In genomic region chrX:39689374-39690104, GRCh38 we compare ENCODE assay signal across 9 cellular contexts.
DNase-seq lines count a peak whose midpoint lies in the region; ATAC-seq and TF ChIP-seq lines count a peak whose summit lies in the region.
"Had no signal": no experiment of that assay in that cellular context is flagged by ENCODE, and none has a peak within 500 bp of the region (broad histone marks: within the 10 kb centered on the region; RNA-seq: fewer than 3 reads in every experiment).

No MANE protein-coding gene starts in this region.

- DNase-seq in activated naive CD8-positive, alpha-beta T cell treated with anti-CD3 and anti-CD28 coated beads for 36 hours = no peak
- DNase-seq in caudate nucleus (lab: John Stamatoyannopoulos, UW) (peak in 6 of 61 donors; percentile 1 to 27 (median 14)), mesendoderm (peak; percentile 64), uterus (no peak), AG08395 (ENCODE audit: low spot score) (no peak)
- DNase-seq in stimulated activated CD4-positive, alpha-beta T cell treated with anti-CD3 and anti-CD28 coated beads, Interleukin-1b, Interleukin-23, amount 100 ng/mL, for 48 hours = no peak

- WGBS in mesendoderm (ENCODE audit: extremely low coverage, insufficient coverage, low lambda C conversion rate) = no CpG with 5 or more reads among the region's 34 CpGs

- H3K4me2 ChIP-seq in mesendoderm (ENCODE audit: low read length) = peak overlapping the region; percentile 15

- H2BK15ac ChIP-seq in mesendoderm (replicated peaks; ENCODE audit: low read depth) = no peak overlapping the region

- H3K4me1 Mint-ChIP-seq in activated naive CD8-positive, alpha-beta T cell (ENCODE audit: low read depth) = no peaks in the 10 kb centered on the region
- peaks cover 7% of the 10 kb centered on the region for H3K4me1 Mint-ChIP-seq in activated naive CD8-positive, alpha-beta T cell treated with anti-CD3 and anti-CD28 coated beads for 36 hours

- peak overlapping the region; percentile 99 for H3K18ac ChIP-seq in mesendoderm (ENCODE audit: low read length)

- no peak overlapping the region for H3K27ac Mint-ChIP-seq in activated naive CD8-positive, alpha-beta T cell
- no peak overlapping the region for H3K27ac Mint-ChIP-seq in activated naive CD8-positive, alpha-beta T cell treated with anti-CD3 and anti-CD28 coated beads for 36 hours
- H3K27ac Mint-ChIP-seq: activated T-cell treated with anti-CD3 and anti-CD28 coated beads, Interleukin-2, amount 50 U/mL, for 24 hours had no signal

- peaks cover 2% of the 10 kb centered on the region for H3K4me1 ChIP-seq in mesendoderm (ENCODE audit: control insufficient read depth, low read depth, low read length)
- no peaks in the 10 kb centered on the region for H3K4me1 ChIP-seq in uterus

- no peak for TF ChIP-seq CTCF in uterus (IDR thresholded peaks at IDR 0.05)

- H3K36me3 Mint-ChIP-seq in activated naive CD8-positive, alpha-beta T cell = no peaks in the 10 kb centered on the region
- H3K36me3 Mint-ChIP-seq in activated naive CD8-positive, alpha-beta T cell treated with anti-CD3 and anti-CD28 coated beads for 36 hours = no peaks in the 10 kb centered on the region

- peak overlapping the region; percentile 38 for H3K4me3 Mint-ChIP-seq in activated naive CD8-positive, alpha-beta T cell
- H3K4me3 Mint-ChIP-seq in activated naive CD8-positive, alpha-beta T cell treated with anti-CD3 and anti-CD28 coated beads for 36 hours = no peak overlapping the region
- H3K4me3 Mint-ChIP-seq: activated T-cell treated with anti-CD3 and anti-CD28 coated beads, Interleukin-2, amount 50 U/mL, for 24 hours had no signal

- H3K9me3 Mint-ChIP-seq in activated naive CD8-positive, alpha-beta T cell (ENCODE audit: low read depth) = no peaks in the 10 kb centered on the region
- no peaks in the 10 kb centered on the region for H3K9me3 Mint-ChIP-seq in activated naive CD8-positive, alpha-beta T cell treated with anti-CD3 and anti-CD28 coated beads for 36 hours
- H3K9me3 Mint-ChIP-seq: activated T-cell treated with anti-CD3 and anti-CD28 coated beads, Interleukin-2, amount 50 U/mL, for 24 hours had no signal

- H2BK5ac ChIP-seq in mesendoderm (ENCODE audit: low read length) = peak overlapping the region; percentile 89

- no peak overlapping the region for H2AK5ac ChIP-seq in mesendoderm (ENCODE audit: low read length)

- H4K5ac ChIP-seq in mesendoderm (ENCODE audit: low read length) = no peak overlapping the region

- H3K9ac ChIP-seq in mesendoderm (ENCODE audit: low read length) = peak overlapping the region; percentile 75

- no peaks in the 10 kb centered on the region for H3K79me1 ChIP-seq in mesendoderm (ENCODE audit: low read length)

- ATAC-seq in HG02885 (IDR thresholded peaks at IDR 0.05; ENCODE audit: poor library complexity, unreplicated experiment) = no peak

- H3K4ac ChIP-seq in mesendoderm (ENCODE audit: low read depth, low read length) = peak overlapping the region; percentile 100

- peak overlapping the region; percentile 88 for H3K56ac ChIP-seq in mesendoderm (ENCODE audit: low read length)

- H3K9me3 ChIP-seq in uterus = no peaks in the 10 kb centered on the region

- no peak overlapping the region for H4K8ac ChIP-seq in mesendoderm (ENCODE audit: low read depth, low read length)

- H2BK120ac ChIP-seq in mesendoderm (ENCODE audit: low read depth, low read length) = peak overlapping the region; percentile 96

- H3K23ac ChIP-seq in mesendoderm (ENCODE audit: low read length) = no peak overlapping the region

- H3K27me3 ChIP-seq in mesendoderm (ENCODE audit: insufficient read depth, low read length, poor library complexity) (no peaks in the 10 kb centered on the region), uterus (no peaks in the 10 kb centered on the region)

- peak overlapping the region; percentile 44 for H3K27ac ChIP-seq in caudate nucleus (ENCODE audit: low read depth, low read length)
- peak overlapping the region; percentile 99 for H3K27ac ChIP-seq in mesendoderm (ENCODE audit: low read depth, low read length)
- peak overlapping the region; percentile 56 to 80 for H3K27ac ChIP-seq in uterus

- H3K4me3 ChIP-seq in mesendoderm (ENCODE audit: low read length) (no peak overlapping the region), uterus (peak overlapping the region; percentile 12 to 42)

- no peak for TF ChIP-seq POLR2A in uterus (IDR thresholded peaks at IDR 0.05)

- H3K36me3 ChIP-seq in mesendoderm (ENCODE audit: control insufficient read depth, insufficient read depth, low read length) = no peaks in the 10 kb centered on the region
- no peaks in the 10 kb centered on the region for H3K36me3 ChIP-seq in uterus

- no peaks in the 10 kb centered on the region for H3K79me2 ChIP-seq in mesendoderm (ENCODE audit: control insufficient read depth, insufficient read depth, low read length)

- H3K27me3 Mint-ChIP-seq in activated naive CD8-positive, alpha-beta T cell = peaks cover 3% of the 10 kb centered on the region
- peaks cover 45% of the 10 kb centered on the region for H3K27me3 Mint-ChIP-seq in activated naive CD8-positive, alpha-beta T cell treated with anti-CD3 and anti-CD28 coated beads for 36 hours

- intact Hi-C loops in uterus (cut with DNase I; ENCODE audit: low total_unique reads) = no loop called here

Comparison
In these comparisons a context has a peak if more than half of its experiments do, and no peak if none do; other contexts are left out.
1. H3K27ac ChIP-seq: peak in every context shown above with its lines; median percentile 99 in mesendoderm; 68 in uterus; 44 in caudate nucleus.